Comparison of ENCODE assay signal across 14 cellular contexts in genomic region chr6:149860834-149861602, GRCh38. TPM values are rescaled to one million over a fixed set of nuclear protein-coding genes. Genes with fewer than 3 reads are reported as not detected.
DNase-seq lines count a peak whose midpoint lies in the region; TF ChIP-seq lines count a peak whose summit lies in the region.
"Had no signal": no experiment of that assay in that cellular context is flagged by ENCODE, and none has a peak within 500 bp of the region (broad histone marks: within the 10 kb centered on the region; RNA-seq: fewer than 3 reads in every experiment).

No MANE protein-coding gene starts in this region.

- TF ChIP-seq EP300 in suprapubic skin (IDR thresholded peaks at IDR 0.05): no peak

- H3K36me3 Mint-ChIP-seq in nephron progenitor cell (ENCODE audit: low read depth): no peaks in the 10 kb centered on the region
- H3K36me3 Mint-ChIP-seq: activated CD4-positive, alpha-beta memory T cell treated with anti-CD3 and anti-CD28 coated beads for 36 hours had no signal

- H3K4me3 Mint-ChIP-seq in nephron progenitor cell: peak overlapping the region; percentile 7
- H3K4me3 Mint-ChIP-seq: activated CD4-positive, alpha-beta memory T cell treated with anti-CD3 and anti-CD28 coated beads for 36 hours had no signal

- DNase-seq in DMS53 treated with DMSO at 0.1 percent for 48 hours (lab: John Stamatoyannopoulos, UW; ENCODE audit: unreplicated experiment) (peak; percentile 83), NCI-H146 (lab: John Stamatoyannopoulos, UW) (peak; percentile 76), cardiac fibroblast (ENCODE audit: low read depth in 2 of 2) (peak; percentile 12 to 44), nephron progenitor cell (no peak), suprapubic skin (ENCODE audit: low spot score in 2 of 2) (no peak), LoVo (ENCODE audit: low spot score) (no peak), activated T-cell treated with anti-CD3 and anti-CD28 coated beads for 4 hours (no peak)
- DNase-seq in activated T-cell treated with anti-CD3 and anti-CD28 coated beads, Interleukin-2, amount 50 U/mL, for 1 hour: no peak
- DNase-seq: activated CD4-positive, alpha-beta memory T cell treated with anti-CD3 and anti-CD28 coated beads for 36 hours; amniotic stem cell; GOT3; NCI-H1694 treated with DMSO at 0.1 percent for 48 hours had no signal

- H3K9me3 Mint-ChIP-seq in nephron progenitor cell: no peaks in the 10 kb centered on the region
- H3K9me3 Mint-ChIP-seq: activated CD4-positive, alpha-beta memory T cell treated with anti-CD3 and anti-CD28 coated beads for 36 hours had no signal

- H3K9me3 ChIP-seq in suprapubic skin: no peaks in the 10 kb centered on the region

- H3K27me3 Mint-ChIP-seq in nephron progenitor cell (ENCODE audit: low read depth, poor library complexity): peaks cover 36% of the 10 kb centered on the region

- H3K27ac ChIP-seq in suprapubic skin: no peak overlapping the region
- H3K27ac ChIP-seq: SK-N-MC had no signal

- 85% methylated on average over 14 of the region's 14 CpGs for WGBS in suprapubic skin

- no peak for TF ChIP-seq CTCF in cardiac fibroblast (IDR thresholded peaks at IDR 0.05; ENCODE audit: low read depth, low read length)
- TF ChIP-seq CTCF in nephron progenitor cell (IDR thresholded peaks at IDR 0.05): no peak
- TF ChIP-seq CTCF in suprapubic skin (IDR thresholded peaks at IDR 0.05): no peak

- no peaks in the 10 kb centered on the region for H3K36me3 ChIP-seq in suprapubic skin

- peaks cover 59% of the 10 kb centered on the region for H3K4me1 ChIP-seq in suprapubic skin

- H3K4me1 Mint-ChIP-seq in nephron progenitor cell: peaks cover 33% of the 10 kb centered on the region

- TF ChIP-seq POLR2A in suprapubic skin (IDR thresholded peaks at IDR 0.05): no peak

- no peaks in the 10 kb centered on the region for H3K27me3 ChIP-seq in suprapubic skin

- H3K27ac Mint-ChIP-seq in nephron progenitor cell: no peak overlapping the region
- H3K27ac Mint-ChIP-seq: activated CD4-positive, alpha-beta memory T cell treated with anti-CD3 and anti-CD28 coated beads for 36 hours had no signal

- H3K4me3 ChIP-seq in cardiac fibroblast (replicated peaks in 1 of 2; ENCODE audit: low read depth in 2 of 2, low read length in 2 of 2) (no peak overlapping the region), suprapubic skin (no peak overlapping the region)
- H3K4me3 ChIP-seq: SK-N-MC had no signal

RNA-seq across cellular contexts. Expression of gene LRP11, which starts 3.1 kb away (rescaled TPM):
- 10 to 100 TPM; 43.6 to 77.2 (median 68.4) TPM for total RNA-seq in suprapubic skin

RNA-seq across cellular contexts. Expression of gene RAET1E, which starts 36.9 kb away (rescaled TPM):
- 10 to 100 TPM; 14.4 to 46.8 (median 22.8) TPM for total RNA-seq in suprapubic skin
- total RNA-seq: activated CD4-positive, alpha-beta memory T cell treated with anti-CD3 and anti-CD28 coated beads for 36 hours; epithelial cell of proximal tubule had no signal

Comparison
In these comparisons a context has a peak if more than half of its experiments do, and no peak if none do; other contexts are left out.
1. DNase-seq: peak in DMS53 treated with DMSO at 0.1 percent for 48 hours (single experiment), NCI-H146 (single experiment) and cardiac fibroblast (2 of 2); none in nephron progenitor cell (single experiment), suprapubic skin (0 of 2), activated T-cell treated with anti-CD3 and anti-CD28 coated beads, Interleukin-2, amount 50 U/mL, for 1 hour (single experiment), LoVo (single experiment) and activated T-cell treated with anti-CD3 and anti-CD28 coated beads for 4 hours (single experiment).